Comparison of ENCODE assay signal across 1 cellular context in genomic region chr2:61620244-61621159, GRCh38.
TF ChIP-seq lines count a peak whose summit lies in the region.

No MANE protein-coding gene starts in this region.

TF ChIP-seq in H1, 55 proteins besides CTCF, POLR2A, EP300 and RAD21 (continued from another document):
- TF ChIP-seq ATF2 (IDR thresholded peaks at IDR 0.05; ENCODE audit: low read length) (no peak), TEAD4 (IDR thresholded peaks at IDR 0.05; ENCODE audit: low read depth, low read length) (no peak), GABPA (IDR thresholded peaks at IDR 0.05; ENCODE audit: borderline replicate concordance, insufficient read depth, low read length) (no peak), CTBP2 (IDR thresholded peaks at IDR 0.05; ENCODE audit: borderline replicate concordance, insufficient read depth, insufficient read length, low read length) (no peak), E2F6 (IDR thresholded peaks at IDR 0.05) (no peak), BACH1 (IDR thresholded peaks at IDR 0.05; ENCODE audit: low read length) (no peak), EZH2 (IDR thresholded peaks at IDR 0.05; ENCODE audit: low read depth, low read length, severe bottlenecking) (no peak), SP4 (IDR thresholded peaks at IDR 0.05; ENCODE audit: low read length) (no peak), POLR2AphosphoS5 (IDR thresholded peaks at IDR 0.05; ENCODE audit: low read depth, low read length) (no peak), CREB1 (IDR thresholded peaks at IDR 0.05) (no peak), SP1 (IDR thresholded peaks at IDR 0.05; ENCODE audit: low read depth, low read length) (no peak), KDM1A (IDR thresholded peaks at IDR 0.05; ENCODE audit: borderline replicate concordance, low read length) (no peak), BCL11A (IDR thresholded peaks at IDR 0.05; ENCODE audit: low read depth in 2 of 2, low read length in 2 of 2) (no peak), SP2 (IDR thresholded peaks at IDR 0.05; ENCODE audit: low read length) (no peak)
